In the genomic region with DNA sequence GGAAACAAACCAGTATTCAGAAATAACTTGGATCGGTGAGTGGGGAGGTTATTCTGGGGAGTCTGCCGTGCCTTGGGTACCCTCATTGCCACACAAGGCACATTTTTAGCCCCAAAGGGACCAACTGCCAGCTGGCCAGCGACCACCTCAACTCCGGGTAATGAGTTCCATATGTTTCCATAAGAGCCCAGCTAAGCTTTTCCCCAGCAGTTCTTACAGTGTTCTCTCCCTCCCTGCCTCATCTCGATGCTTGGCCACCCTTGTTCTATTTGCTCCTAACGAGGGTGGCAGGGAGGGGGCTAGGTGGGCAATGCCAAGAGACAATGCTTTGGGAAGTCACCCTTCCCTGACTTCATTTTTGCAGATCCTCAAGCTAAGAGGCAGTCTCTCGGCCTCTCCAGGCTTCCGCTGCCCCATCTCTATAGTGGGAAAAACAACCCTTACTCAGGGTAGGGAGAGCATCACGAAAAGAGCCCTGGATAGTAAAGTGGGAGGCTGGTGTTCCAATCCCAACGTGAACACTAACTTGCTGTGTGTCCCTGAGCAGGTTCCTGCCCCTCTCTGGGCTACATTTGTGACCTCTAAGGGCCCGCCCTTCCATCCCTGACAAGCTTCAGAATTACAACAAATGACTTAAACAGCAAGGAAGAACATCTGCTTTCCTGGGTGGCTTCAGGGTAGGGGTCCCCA, we compare ENCODE assay signal across 9 cellular contexts. TPM values are rescaled to one million over a fixed set of nuclear protein-coding genes. Genes with fewer than 3 reads are reported as not detected.
DNase-seq lines count a peak whose midpoint lies in the region; ATAC-seq and TF ChIP-seq lines count a peak whose summit lies in the region.
"Had no signal": no experiment of that assay in that cellular context is flagged by ENCODE, and none has a peak within 500 bp of the region (broad histone marks: within the 10 kb centered on the region; RNA-seq: fewer than 3 reads in every experiment).

No MANE protein-coding gene starts in this region.

- no peak for DNase-seq in activated naive CD4-positive, alpha-beta T cell (lab: John Stamatoyannopoulos, UW)
- DNase-seq in activated naive CD8-positive, alpha-beta T cell treated with anti-CD3 and anti-CD28 coated beads for 36 hours, result no peak
- DNase-seq in mesenchymal stem cell (peak; percentile 43), type B pancreatic cell (ENCODE audit: extremely low spot score, unreplicated experiment) (no peak)
- no peak for DNase-seq in activated CD4-positive, CD25-positive, alpha-beta regulatory T cell treated with anti-CD3 and anti-CD28 coated beads, Interleukin-2, amount 50 U/mL, for 72 hours
- DNase-seq: NCI-H510A treated with DMSO at 0.1 percent for 48 hours had no signal

- H4K8ac ChIP-seq in mesenchymal stem cell (ENCODE audit: low read length), result peak overlapping the region; percentile 89

- H3K4me3 ChIP-seq in mesenchymal stem cell (ENCODE audit: insufficient read depth in 1 of 2, low read depth in 1 of 2, low read length in 2 of 2), result no peak overlapping the region

- no peaks in the 10 kb centered on the region for H3K9me3 Mint-ChIP-seq in activated naive CD4-positive, alpha-beta T cell treated with anti-CD3 and anti-CD28 coated beads, Interleukin-2, amount 50 U/mL, for 24 hours
- no peaks in the 10 kb centered on the region for H3K9me3 Mint-ChIP-seq in activated naive CD8-positive, alpha-beta T cell treated with anti-CD3 and anti-CD28 coated beads for 36 hours
- H3K9me3 Mint-ChIP-seq in type B pancreatic cell, result no peaks in the 10 kb centered on the region

- ATAC-seq in GM19395 (IDR thresholded peaks at IDR 0.05; ENCODE audit: unreplicated experiment) (no peak), HG03280 (IDR thresholded peaks at IDR 0.05; ENCODE audit: unreplicated experiment) (no peak)

- no peaks in the 10 kb centered on the region for H3K36me3 Mint-ChIP-seq in activated naive CD4-positive, alpha-beta T cell treated with anti-CD3 and anti-CD28 coated beads, Interleukin-2, amount 50 U/mL, for 24 hours
- H3K36me3 Mint-ChIP-seq in activated naive CD8-positive, alpha-beta T cell treated with anti-CD3 and anti-CD28 coated beads for 36 hours, result peaks cover 15% of the 10 kb centered on the region
- H3K36me3 Mint-ChIP-seq in type B pancreatic cell, result peaks cover 15% of the 10 kb centered on the region

- no peak overlapping the region for H3K9ac ChIP-seq in mesenchymal stem cell (ENCODE audit: low read length)

- peak overlapping the region; percentile 10 for H2AK5ac ChIP-seq in mesenchymal stem cell (ENCODE audit: low read length, severe bottlenecking)

- no peak for TF ChIP-seq CTCF in type B pancreatic cell (conservative IDR thresholded peaks at IDR 0.05)

- peaks cover 24% of the 10 kb centered on the region for H3K4me1 ChIP-seq in mesenchymal stem cell (ENCODE audit: control insufficient read depth, insufficient read depth, low read depth, low read length)

- peak overlapping the region; percentile 85 for H3K4me3 Mint-ChIP-seq in activated naive CD4-positive, alpha-beta T cell treated with anti-CD3 and anti-CD28 coated beads, Interleukin-2, amount 50 U/mL, for 24 hours
- H3K4me3 Mint-ChIP-seq in activated naive CD8-positive, alpha-beta T cell treated with anti-CD3 and anti-CD28 coated beads for 36 hours, result peak overlapping the region; percentile 85
- H3K4me3 Mint-ChIP-seq in type B pancreatic cell, result peak overlapping the region; percentile 85

- H3K4ac ChIP-seq in mesenchymal stem cell (ENCODE audit: low read depth in 1 of 2, low read length in 2 of 2), result peak overlapping the region; percentile 53 to 88

- peak overlapping the region; percentile 88 for H3K27ac Mint-ChIP-seq in activated naive CD4-positive, alpha-beta T cell treated with anti-CD3 and anti-CD28 coated beads, Interleukin-2, amount 50 U/mL, for 24 hours
- H3K27ac Mint-ChIP-seq in activated naive CD8-positive, alpha-beta T cell treated with anti-CD3 and anti-CD28 coated beads for 36 hours, result peak overlapping the region; percentile 90
- peak overlapping the region; percentile 93 for H3K27ac Mint-ChIP-seq in type B pancreatic cell

- H2BK15ac ChIP-seq in mesenchymal stem cell (ENCODE audit: low read depth, poor library complexity, severe bottlenecking), result peak overlapping the region; percentile 87

- 86% methylated on average over 11 of the region's 11 CpGs for WGBS in mesenchymal stem cell

- no peaks in the 10 kb centered on the region for H3K36me3 ChIP-seq in mesenchymal stem cell (ENCODE audit: control insufficient read depth in 1 of 2, insufficient read depth in 2 of 2, low read depth in 1 of 2, low read length in 2 of 2)

- H3K27ac ChIP-seq in mesenchymal stem cell (ENCODE audit: low read length, poor library complexity, severe bottlenecking), result no peak overlapping the region

- H3K23ac ChIP-seq in mesenchymal stem cell (ENCODE audit: low read length in 2 of 2), result peak overlapping the region in 1 of 2 experiments; percentile 10

- peaks cover 0 to 22% of the 10 kb centered on the region in 2 experiments for H3K27me3 ChIP-seq in mesenchymal stem cell (ENCODE audit: control insufficient read depth in 1 of 2, insufficient read depth in 1 of 2, low read length in 2 of 2)

- no peaks in the 10 kb centered on the region for H3K79me1 ChIP-seq in mesenchymal stem cell (replicated peaks; ENCODE audit: low read length, poor library complexity, severe bottlenecking)

- peak overlapping the region; percentile 92 to 95 for H2BK12ac ChIP-seq in mesenchymal stem cell (ENCODE audit: low read length in 2 of 2)

- peak overlapping the region; percentile 98 for H2BK120ac ChIP-seq in mesenchymal stem cell (ENCODE audit: low read depth, low read length)

- H3K18ac ChIP-seq in mesenchymal stem cell (ENCODE audit: low read depth in 1 of 2, low read length in 2 of 2), result peak overlapping the region; percentile 96

- H3K4me2 ChIP-seq in mesenchymal stem cell (ENCODE audit: low read length, poor library complexity, severe bottlenecking), result no peak overlapping the region

- H3K9me3 ChIP-seq in mesenchymal stem cell (ENCODE audit: control insufficient read depth, low read length), result no peaks in the 10 kb centered on the region

- H4K91ac ChIP-seq in mesenchymal stem cell (ENCODE audit: low read length), result peak overlapping the region; percentile 70

- no peak overlapping the region for H2AFZ ChIP-seq in mesenchymal stem cell (ENCODE audit: low read depth, low read length)

- H2BK5ac ChIP-seq in mesenchymal stem cell (ENCODE audit: low read depth, low read length, poor library complexity, severe bottlenecking), result no peak overlapping the region

- peaks cover 57% of the 10 kb centered on the region for H3K4me1 Mint-ChIP-seq in activated naive CD4-positive, alpha-beta T cell treated with anti-CD3 and anti-CD28 coated beads, Interleukin-2, amount 50 U/mL, for 24 hours
- peaks cover 54% of the 10 kb centered on the region for H3K4me1 Mint-ChIP-seq in activated naive CD8-positive, alpha-beta T cell treated with anti-CD3 and anti-CD28 coated beads for 36 hours
- peaks cover 55% of the 10 kb centered on the region for H3K4me1 Mint-ChIP-seq in type B pancreatic cell (ENCODE audit: unreplicated experiment)

- H3K27me3 Mint-ChIP-seq in activated naive CD4-positive, alpha-beta T cell treated with anti-CD3 and anti-CD28 coated beads, Interleukin-2, amount 50 U/mL, for 24 hours, result no peaks in the 10 kb centered on the region
- no peaks in the 10 kb centered on the region for H3K27me3 Mint-ChIP-seq in activated naive CD8-positive, alpha-beta T cell treated with anti-CD3 and anti-CD28 coated beads for 36 hours
- H3K27me3 Mint-ChIP-seq in type B pancreatic cell, result peaks cover 8% of the 10 kb centered on the region

- H3K14ac ChIP-seq in mesenchymal stem cell (ENCODE audit: low read length in 2 of 2), result peak overlapping the region in 1 of 2 experiments; percentile 86

RNA-seq across cellular contexts. Expression of a gene that starts 6.0 kb away (rescaled TPM):
- 10 to 100 TPM; 59.1 to 59.5 TPM for total RNA-seq in activated naive CD8-positive, alpha-beta T cell treated with anti-CD3 and anti-CD28 coated beads for 36 hours
- 497 TPM for polyA plus RNA-seq in mesenchymal stem cell (2013, experiment 1 of 2)
- 504 TPM for polyA plus RNA-seq in mesenchymal stem cell (2013, experiment 2 of 2)
- total RNA-seq in type B pancreatic cell (ENCODE audit: low replicate concordance), result 240 and 495 TPM in 2 replicates

RNA-seq across cellular contexts. Expression of a gene that starts 22.3 kb away (rescaled TPM):
- total RNA-seq in activated naive CD8-positive, alpha-beta T cell treated with anti-CD3 and anti-CD28 coated beads for 36 hours, result 10 to 100 TPM; 36.1 to 37.5 TPM
- 0.59 TPM for polyA plus RNA-seq in mesenchymal stem cell (2013, experiment 1 of 2)
- 0.44 TPM for polyA plus RNA-seq in mesenchymal stem cell (2013, experiment 2 of 2)
- 8.4 and 9.4 TPM in 2 replicates for total RNA-seq in type B pancreatic cell (ENCODE audit: low replicate concordance)
